In the genomic region with DNA sequence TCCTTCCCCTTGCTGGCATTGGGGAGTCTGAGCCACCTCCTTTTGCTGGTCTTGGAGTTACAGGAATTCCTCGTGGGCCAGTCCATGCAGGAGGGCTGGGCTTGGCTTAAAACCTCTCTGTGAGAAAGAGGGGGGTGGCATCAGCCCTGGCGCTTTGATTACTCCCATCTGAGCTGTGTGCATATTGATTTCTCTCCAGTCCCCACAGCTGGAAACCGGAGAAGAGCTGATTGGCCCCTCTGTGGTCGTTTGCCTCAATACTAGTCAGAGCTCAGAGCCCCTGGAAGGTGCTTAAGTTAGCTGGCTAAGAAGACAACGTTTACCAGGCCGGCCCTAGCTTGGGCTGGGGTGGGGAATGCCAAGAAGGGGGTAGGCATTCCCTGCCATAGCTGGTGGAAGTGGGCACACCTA, we compare ENCODE assay signal across 21 cellular contexts. TPM values are rescaled to one million over a fixed set of nuclear protein-coding genes. Genes with fewer than 3 reads are reported as not detected.
A peak's percentile ranks its signal among the peaks of the same experiment; 100 is the strongest.
DNase-seq lines count a peak whose midpoint lies in the region; ATAC-seq and TF ChIP-seq lines count a peak whose summit lies in the region.
"Had no signal": no experiment of that assay in that cellular context is flagged by ENCODE, and none has a peak within 500 bp of the region (broad histone marks: within the 10 kb centered on the region; RNA-seq: fewer than 3 reads in every experiment).

No MANE protein-coding gene starts in this region.

- intact Hi-C loops in uterus (cut with DNase I; ENCODE audit: low total_unique reads), result no loop called here

- H3K4me1 ChIP-seq in Peyer's patch, result peaks cover 0 to 14% (median 0%) of the 10 kb centered on the region in 4 donors
- H3K4me1 ChIP-seq in uterus, result peaks cover 0 to 18% of the 10 kb centered on the region in 2 donors
- H3K4me1 ChIP-seq: SJCRH30 had no signal

- H3K27me3 ChIP-seq in Peyer's patch (peaks cover 0 to 14% of the 10 kb centered on the region in 2 donors), uterus (peaks cover 0 to 16% of the 10 kb centered on the region in 2 donors)
- H3K27me3 ChIP-seq: SJCRH30 had no signal

- DNase-seq in activated CD8-positive, alpha-beta memory T cell treated with anti-CD3 and anti-CD28 coated beads, Interleukin-2, amount 50 U/mL, for 48 hours, result peak; percentile 34
- DNase-seq in activated CD8-positive, alpha-beta memory T cell treated with anti-CD3 and anti-CD28 coated beads, Interleukin-2, amount 50 U/mL, for 4 hours, result no peak
- DNase-seq in Peyer's patch (peak in 2 of 3 donors; percentile 9 to 18), islet precursor cell (peak; percentile 37), type B pancreatic cell (ENCODE audit: extremely low spot score, unreplicated experiment) (peak; percentile 45), uterus (no peak), NOMO-1 (lab: John Stamatoyannopoulos, UW; ENCODE audit: unreplicated experiment in 2 of 2) (no peak)
- DNase-seq: EL; GF-D8; HFFc6; Kasumi-1; NCI-H1694; NCI-H2081; NCI-H2227 treated with DMSO at 0.1 percent for 48 hours; NCI-H510A; NK-92 treated with Interleukin-12 subunit alpha and Interleukin-12 subunit beta, amount 100 ng/mL, for 24 hours; SJCRH30 had no signal

- H3K9me3 ChIP-seq in Peyer's patch, result no peaks in the 10 kb centered on the region
- no peaks in the 10 kb centered on the region for H3K9me3 ChIP-seq in uterus
- H3K9me3 ChIP-seq: A549, SJCRH30 had no signal

- H3K36me3 ChIP-seq in Peyer's patch, result no peaks in the 10 kb centered on the region
- no peaks in the 10 kb centered on the region for H3K36me3 ChIP-seq in uterus
- H3K36me3 ChIP-seq: SJCRH30 had no signal

- no peaks in the 10 kb centered on the region for H3K4me1 Mint-ChIP-seq in type B pancreatic cell (ENCODE audit: unreplicated experiment)

- ATAC-seq in HG02970 (IDR thresholded peaks at IDR 0.05; ENCODE audit: low FRiP score, unreplicated experiment), result no peak
- ATAC-seq: A549, Panc1 had no signal

- H3K36me3 Mint-ChIP-seq in type B pancreatic cell, result no peaks in the 10 kb centered on the region

- H3K27ac ChIP-seq in Peyer's patch, result no peak overlapping the region
- no peak overlapping the region for H3K27ac ChIP-seq in uterus
- H3K27ac ChIP-seq: A549, SJCRH30 had no signal

- no peak overlapping the region for H3K27ac Mint-ChIP-seq in type B pancreatic cell
- H3K27ac Mint-ChIP-seq: B cell, HFFc6 had no signal

- H3K27me3 Mint-ChIP-seq in type B pancreatic cell, result peaks cover 86% of the 10 kb centered on the region

- H3K4me3 Mint-ChIP-seq in type B pancreatic cell, result no peak overlapping the region
- H3K4me3 Mint-ChIP-seq: B cell, HFFc6 had no signal

- TF ChIP-seq CTCF in Peyer's patch (IDR thresholded peaks at IDR 0.05) (no peak), type B pancreatic cell (conservative IDR thresholded peaks at IDR 0.05) (no peak), uterus (IDR thresholded peaks at IDR 0.05) (no peak)

- no peaks in the 10 kb centered on the region for H3K9me3 Mint-ChIP-seq in type B pancreatic cell
- H3K9me3 Mint-ChIP-seq: HFFc6 had no signal

- no peak for TF ChIP-seq POLR2A in Peyer's patch (IDR thresholded peaks at IDR 0.05)
- no peak for TF ChIP-seq POLR2A in uterus (IDR thresholded peaks at IDR 0.05)

- no peak overlapping the region for H3K4me3 ChIP-seq in Peyer's patch
- H3K4me3 ChIP-seq in uterus, result no peak overlapping the region
- H3K4me3 ChIP-seq: A549, SJCRH30 had no signal

RNA-seq across cellular contexts. Expression of a gene that starts 4.0 kb away (rescaled TPM):
- total RNA-seq in Peyer's patch (10 to 100 TPM in 1 of 4 donors, 1 to 10 TPM in 1, not detected in 2; 5.4 to 73.4 TPM), type B pancreatic cell (ENCODE audit: low replicate concordance) (0.41 and 1.5 TPM in 2 replicates), uterus (1 to 10 TPM in 2 of 4 donors, under 1 TPM in 1, not detected in 1; 0.21 to 3.4 (median 1.8) TPM)

Comparison
In these comparisons a context has a peak if more than half of its experiments do, and no peak if none do; other contexts are left out.
1. DNase-seq: peak in activated CD8-positive, alpha-beta memory T cell treated with anti-CD3 and anti-CD28 coated beads, Interleukin-2, amount 50 U/mL, for 48 hours (single experiment), Peyer's patch (2 of 3), islet precursor cell (single experiment) and type B pancreatic cell (single experiment); none in activated CD8-positive, alpha-beta memory T cell treated with anti-CD3 and anti-CD28 coated beads, Interleukin-2, amount 50 U/mL, for 4 hours (single experiment), uterus (0 of 2) and NOMO-1 (0 of 2).